Comparison of ENCODE assay signal across 33 cellular contexts in genomic region chr18:38768504-38768903, GRCh38.
"Had no signal": no experiment of that assay in that cellular context is flagged by ENCODE, and none has a peak within 500 bp of the region (broad histone marks: within the 10 kb centered on the region; RNA-seq: fewer than 3 reads in every experiment).

No MANE protein-coding gene starts in this region.

- H3K36me3 ChIP-seq: adrenal gland, ascending aorta, brain microvascular endothelial cell, cardiac muscle cell had no signal

- H3K27me3 ChIP-seq: adrenal gland, ascending aorta, body of pancreas, brain microvascular endothelial cell, cardiac muscle cell had no signal

- H3K4me1 ChIP-seq: adrenal gland, ascending aorta, body of pancreas had no signal

- H3K4me3 ChIP-seq: adrenal gland, ascending aorta, body of pancreas, cardiac muscle cell had no signal

- H3K27ac ChIP-seq: adrenal gland, ascending aorta, body of pancreas, brain microvascular endothelial cell, cardiac muscle cell had no signal

- FAIRE-seq: astrocyte, bronchial epithelial cell had no signal

- ATAC-seq: activated naive CD4-positive, alpha-beta T cell treated with anti-CD3 and anti-CD28 coated beads, Interleukin-2, amount 50 U/mL, for 72 hours; activated naive CD8-positive, alpha-beta T cell treated with anti-CD3 and anti-CD28 coated beads, Interleukin-2, amount 50 U/mL, for 24 hours; activated T-cell treated with anti-CD3 and anti-CD28 coated beads, Interleukin-2, amount 50 U/mL, for 4 hours; activated T-cell treated with anti-CD3 and anti-CD28 coated beads, Interleukin-2, amount 50 U/mL, for 72 hours; activated T-helper 17 cell treated with anti-CD3 and anti-CD28 coated beads, Interleukin-2, amount 50 U/mL, for 72 hours; body of pancreas had no signal

- DNase-seq: activated effector memory CD4-positive, alpha-beta T cell treated with anti-CD3 and anti-CD28 coated beads, Interleukin-2, amount 50 U/mL, for 16 hours; activated effector memory CD4-positive, alpha-beta T cell treated with Interleukin-2 at 50 U/mL for 16 hours; activated gamma-delta T cell; activated gamma-delta T cell treated with Interleukin-2 at 50 U/mL for 16 hours; activated naive CD4-positive, alpha-beta T cell; activated naive CD4-positive, alpha-beta T cell treated with anti-CD3 and anti-CD28 coated beads for 36 hours; activated naive CD4-positive, alpha-beta T cell treated with anti-CD3 and anti-CD28 coated beads, Interleukin-2, amount 10 ng/mL, durations not matched to agents 7 days and 5 days; activated naive CD4-positive, alpha-beta T cell treated with anti-CD3 and anti-CD28 coated beads, Interleukin-2, amount 50 U/mL, for 16 hours; activated naive CD4-positive, alpha-beta T cell treated with Interleukin-2 at 50 U/mL for 16 hours; activated naive CD8-positive, alpha-beta T cell treated with anti-CD3 and anti-CD28 coated beads for 36 hours; activated naive CD8-positive, alpha-beta T cell treated with anti-CD3 and anti-CD28 coated beads, Interleukin-2, amount 10 ng/mL, durations not matched to agents 7 days and 5 days; activated naive CD8-positive, alpha-beta T cell treated with anti-CD3 and anti-CD28 coated beads, Interleukin-2, amount 50 U/mL, for 24 hours; activated T-cell treated with anti-CD3 and anti-CD28 coated beads, Interleukin-2, amount 50 U/mL, for 1 hour; activated T-cell treated with anti-CD3 and anti-CD28 coated beads, Interleukin-2, amount 50 U/mL, for 24 hours; activated T-cell treated with anti-CD3 and anti-CD28 coated beads, Interleukin-2, amount 50 U/mL, for 4 hours; activated T-cell treated with anti-CD3 and anti-CD28 coated beads, Interleukin-2, amount 50 U/mL, for 48 hours; activated T-cell treated with anti-CD3 and anti-CD28 coated beads, Interleukin-2, amount 50 U/mL, for 72 hours; adrenal gland; amniotic stem cell; amygdala; anterior cingulate cortex; aorta; body of pancreas; brain microvascular endothelial cell; caudate nucleus; central memory CD4-positive, alpha-beta T cell; cerebellar nuclear complex had no signal

- H3K9me3 ChIP-seq: ascending aorta, body of pancreas had no signal
